Comparison of ENCODE assay signal across 8 cellular contexts in the genomic region with DNA sequence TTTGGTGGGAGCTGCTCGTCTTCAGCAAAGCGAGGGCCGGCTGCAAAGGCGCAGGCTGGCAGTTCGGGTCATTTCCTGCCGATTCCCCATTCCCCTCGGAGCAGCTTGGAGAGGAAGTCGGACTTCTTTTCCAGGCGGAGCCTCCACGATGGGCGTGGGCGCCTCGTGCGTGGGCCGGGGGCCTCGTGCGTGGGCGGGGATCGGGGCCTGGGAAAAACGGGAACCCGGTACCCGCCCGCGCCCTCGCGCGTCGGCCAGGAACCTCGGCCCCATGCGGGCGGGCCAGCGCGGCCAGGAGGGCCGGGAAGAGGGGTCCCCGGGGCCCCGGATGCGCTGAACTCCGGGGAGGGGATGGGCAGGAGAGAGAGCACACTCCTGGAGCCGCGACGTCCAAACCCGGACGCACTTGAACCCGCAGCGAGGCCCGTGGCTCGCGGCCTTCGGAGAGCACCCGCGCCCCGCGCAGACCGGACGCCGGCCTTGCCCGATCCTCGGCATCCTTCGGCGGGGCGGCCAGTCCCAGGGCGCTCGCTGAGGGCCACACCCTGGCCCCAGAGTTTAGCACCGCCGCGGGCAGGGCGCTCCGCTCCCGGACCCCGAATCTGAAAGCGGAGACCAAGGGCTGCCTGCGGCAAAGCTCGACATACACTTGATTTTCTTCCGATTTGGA.
A peak's percentile ranks its signal among the peaks of the same experiment; 100 is the strongest.
DNase-seq lines count a peak whose midpoint lies in the region; ATAC-seq and TF ChIP-seq lines count a peak whose summit lies in the region.

No MANE protein-coding gene starts in this region.

- H2AK5ac ChIP-seq in mesendoderm (ENCODE audit: low read length): no peak overlapping the region

- H3K4me3 ChIP-seq in mesendoderm (ENCODE audit: low read length) (peak overlapping the region; percentile 19), transverse colon (peak overlapping the region; percentile 69 to 81 (median 78))

- peak overlapping the region; percentile 62 for H3K4me2 ChIP-seq in mesendoderm (ENCODE audit: low read length)

- H3K79me1 ChIP-seq in mesendoderm (ENCODE audit: low read length): no peaks in the 10 kb centered on the region

- no peak overlapping the region for H3K4ac ChIP-seq in mesendoderm (ENCODE audit: low read depth, low read length)

- H3K9me3 ChIP-seq in transverse colon: no peaks in the 10 kb centered on the region

- H4K8ac ChIP-seq in mesendoderm (ENCODE audit: low read depth, low read length): no peak overlapping the region

- H2BK5ac ChIP-seq in mesendoderm (ENCODE audit: low read length): no peak overlapping the region

- CTCF ChIA-PET in RWPE1 (lab: Yijun Ruan, JAX): interaction anchor here (0.6 to 4.3 kb wide), 16 partner anchors 16 to 559 kb away, joined by 3 to 34 read pairs (median 4); no protein-coding TSS in a partner anchor

- peak overlapping the region; percentile 64 for H3K56ac ChIP-seq in mesendoderm (ENCODE audit: low read length)

- no peak overlapping the region for H2BK15ac ChIP-seq in mesendoderm (replicated peaks; ENCODE audit: low read depth)

- no CpG with 5 or more reads among the region's 74 CpGs for WGBS in mesendoderm (ENCODE audit: extremely low coverage, insufficient coverage, low lambda C conversion rate)
- WGBS in transverse colon (ENCODE audit: low coverage in 1 of 2), 2 donors: 2 to 5% methylated on average over 4 to 45 of the region's 74 CpGs

- no peak for TF ChIP-seq EP300 in transverse colon (IDR thresholded peaks at IDR 0.05; ENCODE audit: low read depth)

- POLR2A ChIA-PET in RWPE1 (lab: Yijun Ruan, JAX; ENCODE audit: low non-redundant PET): interaction anchor here (0.5 kb wide), 1 partner anchor 80 kb away, joined by 4 read pairs; no protein-coding TSS in a partner anchor

- TF ChIP-seq CTCF in RWPE1 (conservative IDR thresholded peaks at IDR 0.05; ENCODE audit: low read depth) (no peak), transverse colon (IDR thresholded peaks at IDR 0.05) (no peak)

- H3K9ac ChIP-seq in mesendoderm (ENCODE audit: low read length): peak overlapping the region; percentile 56

- ATAC-seq in GM18502 (IDR thresholded peaks at IDR 0.05; ENCODE audit: poor library complexity, unreplicated experiment) (peak; percentile 49), HG02973 (IDR thresholded peaks at IDR 0.05; ENCODE audit: unreplicated experiment) (peak; percentile 25)

- no peak overlapping the region for H3K18ac ChIP-seq in mesendoderm (ENCODE audit: low read length)

- H4K5ac ChIP-seq in mesendoderm (ENCODE audit: low read length): no peak overlapping the region

- H3K4me1 ChIP-seq in mesendoderm (ENCODE audit: control insufficient read depth, low read depth, low read length) (no peaks in the 10 kb centered on the region), transverse colon (peaks cover 0 to 9% (median 5%) of the 10 kb centered on the region in 4 donors)

- no peaks in the 10 kb centered on the region for H3K79me2 ChIP-seq in mesendoderm (ENCODE audit: control insufficient read depth, insufficient read depth, low read length)

- TF ChIP-seq POLR2A in transverse colon (IDR thresholded peaks at IDR 0.05): no peak

- in situ Hi-C loops in transverse colon (cut with MboI; ENCODE audit: low pct_ligation_motif_present in 1 of 4, low pct_unique_long_range_greater_than_20kb in 1 of 4, low sequenced_read_pairs in 3 of 4): loop anchor here (5.0 to 25.0 kb wide), 5 partner anchors 175 to 510 kb away; a partner anchor contains a TSS

- H3K23ac ChIP-seq in mesendoderm (ENCODE audit: low read length): peak overlapping the region; percentile 45

- no peak overlapping the region for H2BK120ac ChIP-seq in mesendoderm (ENCODE audit: low read depth, low read length)

- H3K27me3 ChIP-seq in mesendoderm (ENCODE audit: insufficient read depth, low read length, poor library complexity): peaks cover 14% of the 10 kb centered on the region
- H3K27me3 ChIP-seq in transverse colon: peaks cover 39% of the 10 kb centered on the region

- H3K27ac ChIP-seq in RWPE1: peak overlapping the region; percentile 70
- no peak overlapping the region for H3K27ac ChIP-seq in mesendoderm (ENCODE audit: low read depth, low read length)
- H3K27ac ChIP-seq in transverse colon: peak overlapping the region; percentile 80 to 85 (median 82)

- intact Hi-C loops in transverse colon (cut with DNase I; ENCODE audit: low total_unique reads): loop anchor here (1.0 to 10.0 kb wide), 4 partner anchors 83 to 510 kb away; a partner anchor contains a TSS

- DNase-seq in AG08395 (ENCODE audit: low spot score) (peak; percentile 75), RWPE1 (ENCODE audit: low spot score) (peak; percentile 49), ecto neural progenitor cell (ENCODE audit: low spot score) (peak; percentile 61), mesendoderm (peak; percentile 46), transverse colon (peak; percentile 34), KG1 (lab: John Stamatoyannopoulos, UW) (no peak)

- H3K36me3 ChIP-seq in mesendoderm (ENCODE audit: control insufficient read depth, insufficient read depth, low read length): no peaks in the 10 kb centered on the region
- H3K36me3 ChIP-seq in transverse colon: no peaks in the 10 kb centered on the region
